Comparison of ENCODE assay signal across 11 cellular contexts in the genomic region with DNA sequence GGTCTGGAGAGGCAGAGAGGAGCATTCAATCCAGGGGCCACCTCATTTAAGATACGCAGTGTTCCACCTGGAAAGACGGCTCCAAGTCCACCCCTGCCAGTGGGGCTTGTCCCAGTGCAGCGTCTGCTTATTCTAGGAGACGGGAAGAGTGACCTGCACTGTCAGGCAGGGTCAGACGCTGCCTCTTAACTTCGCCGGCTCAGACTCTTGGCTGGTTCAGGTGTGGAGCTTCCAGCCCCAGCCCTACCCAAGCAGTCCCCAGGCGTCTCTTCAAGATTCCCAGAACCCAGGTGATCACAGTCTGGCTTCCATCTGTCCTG.
"Had no signal": no experiment of that assay in that cellular context is flagged by ENCODE, and none has a peak within 500 bp of the region (broad histone marks: within the 10 kb centered on the region; RNA-seq: fewer than 3 reads in every experiment).

No MANE protein-coding gene starts in this region.

- H3K27ac ChIP-seq: colonic mucosa, heart left ventricle, left ventricle myocardium inferior, prostate gland, right lobe of liver had no signal

- H3K9me3 ChIP-seq: colonic mucosa, heart left ventricle, left ventricle myocardium inferior, prostate gland, right lobe of liver had no signal

- H3K27me3 ChIP-seq: right lobe of liver had no signal

- H3K9me3 Mint-ChIP-seq: activated naive CD4-positive, alpha-beta T cell treated with anti-CD3 and anti-CD28 coated beads for 36 hours; memory B cell; natural killer cell; stimulated activated effector memory CD8-positive, alpha-beta T cell treated with anti-CD3 and anti-CD28 coated beads, Interleukin-12 subunit alpha, Interleukin-12 subunit beta, amount 100 ng/mL, for 72 hours had no signal

- H3K4me3 Mint-ChIP-seq: activated naive CD4-positive, alpha-beta T cell treated with anti-CD3 and anti-CD28 coated beads for 36 hours; memory B cell; natural killer cell; stimulated activated effector memory CD8-positive, alpha-beta T cell treated with anti-CD3 and anti-CD28 coated beads, Interleukin-12 subunit alpha, Interleukin-12 subunit beta, amount 100 ng/mL, for 72 hours had no signal

- H3K4me1 ChIP-seq: colonic mucosa, prostate gland, right lobe of liver had no signal

- H3K4me3 ChIP-seq: colonic mucosa, heart left ventricle, left ventricle myocardium inferior, prostate gland, right lobe of liver had no signal

- DNase-seq: kidney, occipital lobe had no signal

- H3K36me3 ChIP-seq: colonic mucosa, heart left ventricle, left ventricle myocardium inferior, prostate gland, right lobe of liver had no signal

- H3K27ac Mint-ChIP-seq: activated naive CD4-positive, alpha-beta T cell treated with anti-CD3 and anti-CD28 coated beads for 36 hours; memory B cell; natural killer cell; stimulated activated effector memory CD8-positive, alpha-beta T cell treated with anti-CD3 and anti-CD28 coated beads, Interleukin-12 subunit alpha, Interleukin-12 subunit beta, amount 100 ng/mL, for 72 hours had no signal

- H3K36me3 Mint-ChIP-seq: memory B cell, natural killer cell had no signal
